ENCODE assay signal across 1 cellular context in the genomic region with DNA sequence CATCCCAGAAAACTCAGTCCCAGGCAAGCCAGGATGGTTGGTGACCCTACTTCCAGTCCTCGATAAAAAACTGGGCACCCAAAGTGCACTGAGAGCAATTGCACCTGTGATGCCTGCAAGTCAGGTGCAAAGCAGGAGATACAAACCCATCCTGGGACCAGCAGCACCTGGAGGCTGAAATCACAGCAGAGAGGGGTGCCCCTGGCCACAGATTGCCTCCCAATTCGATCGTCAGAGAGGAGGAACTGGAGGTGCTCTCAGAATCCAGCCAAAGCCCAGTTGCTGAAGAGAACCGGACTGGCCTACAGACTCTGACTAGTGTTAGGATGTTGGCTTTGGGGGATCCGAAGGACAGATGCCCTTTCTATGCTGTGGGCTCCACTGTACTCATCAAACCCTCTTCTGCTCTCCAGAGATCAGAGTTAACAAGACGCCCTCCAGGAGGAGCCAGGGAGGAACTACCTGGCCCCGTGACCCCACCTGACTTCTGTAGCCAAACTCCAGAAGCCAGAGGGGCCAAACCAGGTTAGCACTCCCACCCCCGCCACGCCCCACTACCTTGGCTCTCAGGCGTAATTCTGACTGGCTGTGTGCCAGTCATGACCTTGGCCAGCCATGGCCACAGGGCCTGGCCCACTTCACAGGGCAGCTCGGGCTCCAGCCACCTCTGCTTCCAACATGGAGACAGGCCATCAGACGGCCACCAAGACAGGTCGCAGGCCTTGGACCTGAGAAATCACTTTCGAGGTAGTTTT.
TF ChIP-seq lines count a peak whose summit lies in the region.

No MANE protein-coding gene starts in this region.

TF ChIP-seq in WTC11, 78 proteins besides CTCF, POLR2A, EP300 and RAD21:
- TF ChIP-seq E2F4 (CRISPR knock-in tag; IDR thresholded peaks at IDR 0.05; ENCODE audit: borderline replicate concordance, low read depth) (no peak), TCF7 (CRISPR knock-in tag; IDR thresholded peaks at IDR 0.05; ENCODE audit: low read depth) (no peak), NR2C2 (CRISPR knock-in tag; IDR thresholded peaks at IDR 0.05) (no peak), CDX4 (CRISPR knock-in tag; IDR thresholded peaks at IDR 0.05; ENCODE audit: borderline replicate concordance) (no peak), IRF1 (CRISPR knock-in tag; IDR thresholded peaks at IDR 0.05) (no peak), RELA (CRISPR knock-in tag; IDR thresholded peaks at IDR 0.05; ENCODE audit: borderline replicate concordance) (no peak), FOXJ3 (CRISPR knock-in tag; IDR thresholded peaks at IDR 0.05; ENCODE audit: borderline replicate concordance) (no peak), ZNF396 (CRISPR knock-in tag; IDR thresholded peaks at IDR 0.05; ENCODE audit: borderline replicate concordance) (no peak), FOXP4 (CRISPR knock-in tag; IDR thresholded peaks at IDR 0.05) (no peak), NFATC4 (CRISPR knock-in tag; IDR thresholded peaks at IDR 0.05) (no peak), ZBTB43 (CRISPR knock-in tag; IDR thresholded peaks at IDR 0.05) (no peak), ZNF121 (CRISPR knock-in tag; IDR thresholded peaks at IDR 0.05) (no peak)
- TF ChIP-seq, protein P1, sequence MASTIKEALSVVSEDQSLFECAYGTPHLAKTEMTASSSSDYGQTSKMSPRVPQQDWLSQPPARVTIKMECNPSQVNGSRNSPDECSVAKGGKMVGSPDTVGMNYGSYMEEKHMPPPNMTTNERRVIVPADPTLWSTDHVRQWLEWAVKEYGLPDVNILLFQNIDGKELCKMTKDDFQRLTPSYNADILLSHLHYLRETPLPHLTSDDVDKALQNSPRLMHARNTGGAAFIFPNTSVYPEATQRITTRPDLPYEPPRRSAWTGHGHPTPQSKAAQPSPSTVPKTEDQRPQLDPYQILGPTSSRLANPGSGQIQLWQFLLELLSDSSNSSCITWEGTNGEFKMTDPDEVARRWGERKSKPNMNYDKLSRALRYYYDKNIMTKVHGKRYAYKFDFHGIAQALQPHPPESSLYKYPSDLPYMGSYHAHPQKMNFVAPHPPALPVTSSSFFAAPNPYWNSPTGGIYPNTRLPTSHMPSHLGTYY (CRISPR knock-in tag; IDR thresholded peaks at IDR 0.05) = no peak
- TF ChIP-seq, protein P2, sequence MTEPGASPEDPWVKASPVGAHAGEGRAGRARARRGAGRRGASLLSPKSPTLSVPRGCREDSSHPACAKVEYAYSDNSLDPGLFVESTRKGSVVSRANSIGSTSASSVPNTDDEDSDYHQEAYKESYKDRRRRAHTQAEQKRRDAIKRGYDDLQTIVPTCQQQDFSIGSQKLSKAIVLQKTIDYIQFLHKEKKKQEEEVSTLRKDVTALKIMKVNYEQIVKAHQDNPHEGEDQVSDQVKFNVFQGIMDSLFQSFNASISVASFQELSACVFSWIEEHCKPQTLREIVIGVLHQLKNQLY (CRISPR knock-in tag; IDR thresholded peaks at IDR 0.05) = no peak
